19 cellular contexts compared by ENCODE assay signal in genomic region chr4:77199276-77199675, GRCh38.
"Had no signal": no experiment of that assay in that cellular context is flagged by ENCODE, and none has a peak within 500 bp of the region (broad histone marks: within the 10 kb centered on the region; RNA-seq: fewer than 3 reads in every experiment).

No MANE protein-coding gene starts in this region.

- H3K27ac ChIP-seq: left ventricle myocardium inferior, ovary, right atrium auricular region, right lobe of liver, tibial nerve, upper lobe of left lung, vagina had no signal

- H3K4me1 ChIP-seq: left ventricle myocardium inferior, right atrium auricular region, right lobe of liver, tibial nerve, upper lobe of left lung, vagina had no signal

- H3K36me3 ChIP-seq: left ventricle myocardium inferior, ovary, right atrium auricular region, right lobe of liver, tibial nerve, upper lobe of left lung, vagina had no signal

- DNase-seq: hypothalamus; immature natural killer cell; left ventricle myocardium inferior; midbrain; mucosa of descending colon; naive thymus-derived CD4-positive, alpha-beta T cell; ovary; right lobe of liver; stimulated activated CD4-positive, alpha-beta T cell treated with anti-CD3 and anti-CD28 coated beads, Interleukin-1b, Interleukin-23, amount 100 ng/mL, for 48 hours; stimulated activated CD4-positive, alpha-beta T cell treated with anti-CD3 and anti-CD28 coated beads, Interleukin-2, amount 100 ng/mL, for 48 hours; stimulated activated naive CD4-positive, alpha-beta T cell treated with Interleukin-2 at 50 U/mL for 16 hours; stimulated activated naive CD8-positive, alpha-beta T cell treated with anti-CD3 and anti-CD28 coated beads, Interleukin-15, amount 100 ng/mL, for 72 hours; substantia nigra; upper lobe of left lung had no signal

- H3K9me3 ChIP-seq: left ventricle myocardium inferior, mucosa of descending colon, ovary, right atrium auricular region, right lobe of liver, tibial nerve, upper lobe of left lung, vagina had no signal

- H3K4me2 ChIP-seq: smooth muscle cell had no signal

- H3K27me3 ChIP-seq: ovary, right atrium auricular region, right lobe of liver, tibial nerve, upper lobe of left lung, vagina had no signal

- H3K4me3 ChIP-seq: left ventricle myocardium inferior, lung, mucosa of descending colon, ovary, right atrium auricular region, right lobe of liver, smooth muscle cell, tibial nerve, upper lobe of left lung, vagina had no signal
